ENCODE assay signal across 17 cellular contexts in the genomic region with DNA sequence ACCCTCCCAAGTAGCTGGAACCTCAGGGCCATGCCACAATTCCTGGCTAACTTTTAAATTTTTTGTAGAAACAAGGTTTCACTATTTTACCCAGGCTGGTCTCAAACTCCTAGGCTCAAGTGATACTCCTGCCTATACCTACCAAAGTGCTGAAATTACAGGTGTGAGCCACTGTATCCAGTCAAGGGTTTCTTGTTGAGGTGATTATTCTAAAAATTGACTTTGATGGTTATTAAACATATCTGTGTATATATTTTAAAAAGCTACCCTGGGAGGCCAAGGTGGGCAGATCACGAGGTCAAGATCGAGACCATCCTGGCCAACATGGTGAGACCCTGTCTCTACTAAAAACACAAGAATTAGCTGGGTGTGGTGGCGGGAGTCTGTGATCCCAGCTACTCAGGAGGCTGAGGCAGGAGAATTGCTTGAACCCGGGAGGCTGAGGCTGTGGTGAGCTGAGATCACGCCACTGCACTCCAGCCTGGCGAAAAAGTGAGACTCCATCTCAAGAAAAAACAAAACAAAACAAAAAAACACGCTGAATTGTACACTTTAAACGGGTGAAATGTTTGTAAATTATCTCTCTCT. TPM values are rescaled to one million over a fixed set of nuclear protein-coding genes. Genes with fewer than 3 reads are reported as not detected.
DNase-seq lines count a peak whose midpoint lies in the region; ATAC-seq and TF ChIP-seq lines count a peak whose summit lies in the region.
"Had no signal": no experiment of that assay in that cellular context is flagged by ENCODE, and none has a peak within 500 bp of the region (broad histone marks: within the 10 kb centered on the region; RNA-seq: fewer than 3 reads in every experiment).

No MANE protein-coding gene starts in this region.

- no peaks in the 10 kb centered on the region for H3K36me3 ChIP-seq in CD8-positive, alpha-beta memory T cell (ENCODE audit: insufficient read depth, low read length)
- H3K36me3 ChIP-seq in neutrophil (peaks cover 7% of the 10 kb centered on the region), PC-3 (ENCODE audit: low read depth, low read length) (no peaks in the 10 kb centered on the region)

- H3K4me2 ChIP-seq in PC-3 (ENCODE audit: low read length) = no peak overlapping the region
- H3K4me2 ChIP-seq: A549 had no signal

- WGBS in lower leg skin, 2 donors = 88 to 94% methylated on average over 8 of the region's 8 CpGs

- H3K4me3 Mint-ChIP-seq in CD8-positive, alpha-beta memory T cell = no peak overlapping the region
- no peak overlapping the region for H3K4me3 Mint-ChIP-seq in effector memory CD8-positive, alpha-beta T cell
- H3K4me3 Mint-ChIP-seq: CD4-positive, alpha-beta memory T cell had no signal

- no peaks in the 10 kb centered on the region for H3K9me2 ChIP-seq in PC-3 (replicated peaks; ENCODE audit: low read length)

- H3K36me3 Mint-ChIP-seq in CD8-positive, alpha-beta memory T cell = peaks cover 0 to 24% (median 3%) of the 10 kb centered on the region in 3 donors
- H3K36me3 Mint-ChIP-seq in effector memory CD8-positive, alpha-beta T cell (ENCODE audit: insufficient read depth) = peaks cover 29% of the 10 kb centered on the region

- POLR2A ChIA-PET in CD8-positive, alpha-beta memory T cell (lab: Charles Lee) = no interaction called here
- POLR2A ChIA-PET in PC-3 (lab: Charles Lee; ENCODE audit: unreplicated experiment) = no interaction called here

- H3K27me3 ChIP-seq in CD8-positive, alpha-beta memory T cell (ENCODE audit: insufficient read depth, low read length, poor library complexity, severe bottlenecking) = no peaks in the 10 kb centered on the region
- H3K27me3 ChIP-seq in neutrophil = no peaks in the 10 kb centered on the region
- H3K27me3 ChIP-seq in PC-3 (ENCODE audit: low read length) = no peaks in the 10 kb centered on the region

- H3K27ac Mint-ChIP-seq in CD8-positive, alpha-beta memory T cell = peak overlapping the region in 5 of 8 donors; percentile 15 to 71 (median 65)
- peak overlapping the region; percentile 73 to 88 for H3K27ac Mint-ChIP-seq in effector memory CD8-positive, alpha-beta T cell

- intact Hi-C loops in lower leg skin (cut with DNase I; ENCODE audit: low total_unique reads) (no loop called here), PC-3 (cut with micrococcal nuclease) (no loop called here)

- ATAC-seq in effector memory CD8-positive, alpha-beta T cell (replicated peaks) = no peak
- no peak for ATAC-seq in PC-3
- ATAC-seq: A549 had no signal

- no peak overlapping the region for H3K4me3 ChIP-seq in CD8-positive, alpha-beta memory T cell (ENCODE audit: low read length)
- no peak overlapping the region for H3K4me3 ChIP-seq in neutrophil (ENCODE audit: low read depth in 1 of 2, low read length in 1 of 2)
- no peak overlapping the region for H3K4me3 ChIP-seq in lower leg skin (ENCODE audit: low read depth, poor library complexity, severe bottlenecking)
- H3K4me3 ChIP-seq in PC-3 (ENCODE audit: low read length) = no peak overlapping the region
- H3K4me3 ChIP-seq: A549, GM23248 had no signal

- no peaks in the 10 kb centered on the region for H3F3A ChIP-seq in PC-3 (ENCODE audit: low read length, unreplicated experiment)

- no peak overlapping the region for H3K9ac ChIP-seq in PC-3 (ENCODE audit: low read length)
- H3K9ac ChIP-seq: GM23248 had no signal

- no peaks in the 10 kb centered on the region for H3K9me3 Mint-ChIP-seq in CD8-positive, alpha-beta memory T cell
- no peaks in the 10 kb centered on the region for H3K9me3 Mint-ChIP-seq in effector memory CD8-positive, alpha-beta T cell
- H3K9me3 Mint-ChIP-seq: CD4-positive, alpha-beta memory T cell had no signal

- BruUV-seq in PC-3 (replicated peaks; lab: Mats Ljungman, UMichigan) = no TSS peak

- H3K4me1 ChIP-seq in CD8-positive, alpha-beta memory T cell (ENCODE audit: insufficient read depth, low read length) = peaks cover 28% of the 10 kb centered on the region
- H3K4me1 ChIP-seq in neutrophil (ENCODE audit: control insufficient read depth in 1 of 2, insufficient read depth in 1 of 2, low read depth in 1 of 2, low read length in 1 of 2) (peaks cover 8 to 18% of the 10 kb centered on the region in 2 experiments), PC-3 (ENCODE audit: insufficient read depth, low read length) (peaks cover 9% of the 10 kb centered on the region)

- H3K4me1 Mint-ChIP-seq in CD8-positive, alpha-beta memory T cell = peaks cover 59 to 76% (median 74%) of the 10 kb centered on the region in 3 donors
- peaks cover 45 to 63% of the 10 kb centered on the region in 2 donors for H3K4me1 Mint-ChIP-seq in effector memory CD8-positive, alpha-beta T cell (ENCODE audit: low read depth in 2 of 2)

- no peaks in the 10 kb centered on the region for H3K9me3 ChIP-seq in CD8-positive, alpha-beta memory T cell (ENCODE audit: low read length)
- H3K9me3 ChIP-seq in neutrophil (no peaks in the 10 kb centered on the region), PC-3 (ENCODE audit: low read length) (no peaks in the 10 kb centered on the region)
- H3K9me3 ChIP-seq: A549, Caco-2 had no signal

- no peak overlapping the region for H2AFZ ChIP-seq in PC-3 (ENCODE audit: low read length)
- H2AFZ ChIP-seq: GM23248 had no signal

- DNase-seq in CD8-positive, alpha-beta memory T cell = no peak
- no peak for DNase-seq in effector memory CD8-positive, alpha-beta T cell
- DNase-seq in lower leg skin (ENCODE audit: low spot score in 2 of 2) (no peak), PC-3 (no peak), AG08395 (ENCODE audit: low spot score) (no peak)
- DNase-seq: 8988T; ACHN; C1 segment of cervical spinal cord; Caco-2; CD4-positive, alpha-beta memory T cell; DMS153; DND-41; GM23248; H7; HCEC 1CT had no signal

- CTCF ChIA-PET in CD8-positive, alpha-beta memory T cell (lab: Charles Lee) = interaction anchor here (1.0 kb wide), 1 partner anchor 11 kb away, joined by 4 read pairs; no protein-coding TSS in a partner anchor
- CTCF ChIA-PET in PC-3 (lab: Charles Lee) = no interaction called here

- no peaks in the 10 kb centered on the region for H4K20me1 ChIP-seq in PC-3 (ENCODE audit: low read length)

- H3K79me2 ChIP-seq in PC-3 (ENCODE audit: low read length) = peaks cover 65% of the 10 kb centered on the region

- TF ChIP-seq CTCF in neutrophil (IDR thresholded peaks at IDR 0.05) (no peak), lower leg skin (IDR thresholded peaks at IDR 0.05) (no peak), PC-3 (conservative IDR thresholded peaks at IDR 0.05; ENCODE audit: low read depth, low read length) (no peak)

- H3K27ac ChIP-seq in CD8-positive, alpha-beta memory T cell (ENCODE audit: low read depth, low read length) = no peak overlapping the region
- peak overlapping the region; percentile 59 for H3K27ac ChIP-seq in neutrophil
- H3K27ac ChIP-seq in PC-3 (ENCODE audit: low read length) = no peak overlapping the region
- H3K27ac ChIP-seq: A549, GM23248 had no signal

- TF ChIP-seq POLR2A in lower leg skin (IDR thresholded peaks at IDR 0.05) = no peak

- no peaks in the 10 kb centered on the region for H3K27me3 Mint-ChIP-seq in CD8-positive, alpha-beta memory T cell
- H3K27me3 Mint-ChIP-seq in effector memory CD8-positive, alpha-beta T cell = no peaks in the 10 kb centered on the region
- H3K27me3 Mint-ChIP-seq: CD4-positive, alpha-beta memory T cell had no signal

RNA-seq across cellular contexts. Expression of gene MAPK1, which starts 27.1 kb away (rescaled TPM):
- total RNA-seq in CD8-positive, alpha-beta memory T cell = 100 to 1,000 TPM; 132 to 134 TPM
- polyA plus RNA-seq in CD8-positive, alpha-beta memory T cell = 103 TPM
- total RNA-seq in lower leg skin = 100 to 1,000 TPM in 1 of 4 donors, 10 to 100 TPM in 3; 72.3 to 121 (median 85.2) TPM
- total RNA-seq in PC-3 (2014; rRNA removed) = 25.1 and 32.8 TPM in 2 replicates
